ENCODE assay signal across 8 cellular contexts in genomic region chr16:22318690-22319358, GRCh38. TPM values are rescaled to one million over a fixed set of nuclear protein-coding genes. Genes with fewer than 3 reads are reported as not detected.
DNase-seq lines count a peak whose midpoint lies in the region; ATAC-seq and TF ChIP-seq lines count a peak whose summit lies in the region.

No MANE protein-coding gene starts in this region.

- POLR2A ChIA-PET in PC-9 (lab: Charles Lee; ENCODE audit: unreplicated experiment): interaction anchor here (0.6 kb wide), 1 partner anchor 34 kb away, joined by 3 read pairs; no protein-coding TSS in a partner anchor

- H3K27me3 ChIP-seq in PC-9 (ENCODE audit: insufficient read depth, low read depth): no peaks in the 10 kb centered on the region

- H3K36me3 ChIP-seq in PC-9 (ENCODE audit: low read depth): 0 out of 2 replicates have a peak, but pooled peaks cover 9% of the 10 kb centered on the region

- no peak for ATAC-seq in activated CD4-positive, CD25-positive, alpha-beta regulatory T cell treated with anti-CD3 and anti-CD28 coated beads, Interleukin-2, amount 50 U/mL, for 24 hours
- no peak for ATAC-seq in HG02970 (IDR thresholded peaks at IDR 0.05; ENCODE audit: low FRiP score, unreplicated experiment)

- BruUV-seq in PC-9 (replicated peaks; lab: Mats Ljungman, UMichigan): no TSS peak

- CTCF ChIA-PET in PC-9 (lab: Charles Lee): interaction anchor here (0.6 to 1.1 kb wide), 3 partner anchors 31 to 1088 kb away, joined by 3 to 9 read pairs (median 5); no protein-coding TSS in a partner anchor

- H3K9me3 ChIP-seq in PC-9 (ENCODE audit: insufficient read depth, low read depth): no peaks in the 10 kb centered on the region

- H3K9me2 ChIP-seq in PC-9 (ENCODE audit: insufficient read depth): no peaks in the 10 kb centered on the region

- peak in 3 of 4 experiments; percentile 15 to 38 (median 31) for DNase-seq in activated CD4-positive, CD25-positive, alpha-beta regulatory T cell (lab: John Stamatoyannopoulos, UW)
- DNase-seq in PC-9: peak in 1 of 2 experiments; percentile 61
- peak; percentile 85 for DNase-seq in activated effector memory CD4-positive, alpha-beta T cell treated with anti-CD3 and anti-CD28 coated beads, Interleukin-2, amount 50 U/mL, for 16 hours
- peak; percentile 77 for DNase-seq in iPS-NIHi7 (ENCODE audit: extremely low spot score)
- peak; percentile 80 for DNase-seq in stimulated activated CD8-positive, alpha-beta memory T cell treated with anti-CD3 and anti-CD28 coated beads, Interleukin-4, amount 100 ng/mL, for 48 hours
- DNase-seq in 8988T: no peak

- peaks cover 17% of the 10 kb centered on the region for H4K20me1 ChIP-seq in PC-9 (ENCODE audit: insufficient read depth)

- H2AFZ ChIP-seq in PC-9: no peak overlapping the region

- no peak overlapping the region for H3K4me3 ChIP-seq in PC-9

- no peak overlapping the region for H3K4me2 ChIP-seq in PC-9

- TF ChIP-seq CTCF in PC-9 (conservative IDR thresholded peaks at IDR 0.05): peak; percentile 77

- peaks cover 13% of the 10 kb centered on the region; the same call in 1 of the 2 replicates for H3F3A ChIP-seq in PC-9 (ENCODE audit: insufficient read depth, low read depth)

- no peak overlapping the region for H3K27ac ChIP-seq in PC-9

- intact Hi-C loops in PC-9 (cut with micrococcal nuclease; ENCODE audit: unreplicated experiment): no loop called here

- no peaks in the 10 kb centered on the region for H3K4me1 ChIP-seq in PC-9 (replicated peaks; ENCODE audit: insufficient read depth)

- no peaks in the 10 kb centered on the region; the same call in 1 of the 2 replicates for H3K79me2 ChIP-seq in PC-9 (ENCODE audit: low read depth)

RNA-seq across cellular contexts. Expression of gene POLR3E, which starts 21.6 kb away (rescaled TPM):
- 65.2 and 70.9 TPM in 2 replicates for total RNA-seq in PC-9 (2021)

RNA-seq across cellular contexts. Expression of gene CDR2, which starts 55.6 kb away (rescaled TPM):
- 29.3 and 34.0 TPM in 2 replicates for total RNA-seq in PC-9 (2021)
